Comparison of ENCODE assay signal across 23 cellular contexts in the genomic region with DNA sequence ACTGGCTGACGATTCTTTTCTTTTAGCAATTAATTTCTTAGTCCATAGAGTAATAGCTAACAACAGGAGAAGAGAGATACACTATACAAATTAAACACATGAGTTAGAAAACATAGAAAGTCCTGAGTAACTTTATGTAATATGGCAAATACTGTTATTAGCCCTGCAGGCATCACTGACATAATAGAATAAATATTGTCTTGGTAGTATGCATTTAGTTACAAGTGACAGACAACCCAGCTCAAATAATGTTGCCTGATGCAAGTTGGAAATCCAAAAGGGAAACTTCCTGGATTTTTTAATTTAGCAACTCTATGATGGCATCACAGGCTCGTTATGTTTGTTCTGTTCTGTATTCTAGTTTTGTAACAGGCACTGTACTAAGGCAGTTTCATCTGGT.
"Had no signal": no experiment of that assay in that cellular context is flagged by ENCODE, and none has a peak within 500 bp of the region (broad histone marks: within the 10 kb centered on the region; RNA-seq: fewer than 3 reads in every experiment).

No MANE protein-coding gene starts in this region.

- ATAC-seq: K562, T-cell had no signal

- DNase-seq: Kasumi-1; NCI-H1092; NCI-H1105 treated with DMSO at 0.1 percent for 48 hours; NCI-H1417 treated with DMSO at 0.1 percent for 48 hours; NCI-H146; NCI-H1694 treated with DMSO at 0.1 percent for 48 hours; NCI-H1930; NCI-H2081; NCI-H2107; NCI-H2227 treated with DMSO at 0.1 percent for 48 hours; NCI-H510A; NCI-H524 treated with DMSO at 0.1 percent for 48 hours; NCI-H69; NCI-H774; NK-92 treated with Interleukin-12 subunit alpha and Interleukin-12 subunit beta, amount 100 ng/mL, for 24 hours; PC-9; RPMI8226; SHP77; SK-N-SH; SW 1271; T-cell had no signal

- H2AFZ ChIP-seq: PC-9 had no signal

- H3K9me3 ChIP-seq: SK-N-SH had no signal

- H3K4me3 ChIP-seq: K562, PC-9 had no signal

- H3K9ac ChIP-seq: KMS-11, SK-N-SH had no signal

- H3K27ac ChIP-seq: KMS-11, PC-9 had no signal

- H3K4me2 ChIP-seq: KMS-11, PC-9, SK-N-SH had no signal
